ENCODE assay signal across 8 cellular contexts in the genomic region with DNA sequence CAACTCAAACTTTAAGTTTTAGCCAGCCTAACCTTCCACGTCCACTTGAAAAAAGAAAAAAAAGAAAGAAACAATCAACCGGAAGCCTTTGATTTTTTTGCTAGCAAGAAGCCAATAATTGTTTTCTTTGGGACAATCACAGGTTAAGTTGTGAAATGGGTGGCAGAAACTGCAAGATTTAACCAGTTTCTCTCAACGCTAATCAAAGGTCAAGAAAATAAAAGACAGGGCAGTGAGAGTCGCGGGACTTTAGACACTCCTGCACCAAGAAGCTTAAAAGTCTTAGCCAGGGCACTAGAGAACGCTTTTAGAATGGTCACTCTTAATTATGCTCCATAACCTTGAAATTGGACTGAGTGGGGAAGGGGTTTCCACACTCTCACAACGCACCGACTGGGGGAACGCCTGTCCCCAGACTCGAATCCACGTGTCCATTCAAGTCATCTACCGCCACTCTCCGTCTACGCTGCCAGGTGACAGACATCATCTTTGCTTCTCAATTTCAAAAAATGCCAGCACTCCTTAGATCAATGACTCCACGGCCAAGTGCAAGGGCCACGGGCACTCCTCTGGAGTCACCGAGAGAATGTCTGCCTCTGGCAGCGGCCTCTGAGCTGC. TPM values are rescaled to one million over a fixed set of nuclear protein-coding genes. Genes with fewer than 3 reads are reported as not detected.
DNase-seq lines count a peak whose midpoint lies in the region; ATAC-seq, FAIRE-seq and TF ChIP-seq lines count a peak whose summit lies in the region.

No MANE protein-coding gene starts in this region.

- H3K36me3 Mint-ChIP-seq in CD8-positive, alpha-beta T cell, result peaks cover 3% of the 10 kb centered on the region
- H3K36me3 Mint-ChIP-seq in IgD-negative memory B cell, result no peaks in the 10 kb centered on the region
- H3K36me3 Mint-ChIP-seq in activated naive CD4-positive, alpha-beta T cell treated with anti-CD3 and anti-CD28 coated beads, Interleukin-2, amount 50 U/mL, for 24 hours, result peaks cover 1% of the 10 kb centered on the region

- POLR2A ChIA-PET in CD8-positive, alpha-beta T cell (lab: Charles Lee), result interaction anchor here (1.2 kb wide), 1 partner anchor 175 kb away, joined by 4 read pairs; no protein-coding TSS in a partner anchor

- peak overlapping the region; percentile 36 for H3K27ac ChIP-seq in CD8-positive, alpha-beta T cell (ENCODE audit: low read depth, low read length)

- no peaks in the 10 kb centered on the region for H3K27me3 ChIP-seq in CD8-positive, alpha-beta T cell (ENCODE audit: insufficient read depth, low read length)

- no peaks in the 10 kb centered on the region for H3K36me3 ChIP-seq in CD8-positive, alpha-beta T cell (ENCODE audit: insufficient read depth, low read length)

- FAIRE-seq in RCC 7860 (lab: Jason Lieb, UNC), result no peak

- H3K27me3 Mint-ChIP-seq in CD8-positive, alpha-beta T cell (ENCODE audit: low read depth), result no peaks in the 10 kb centered on the region
- H3K27me3 Mint-ChIP-seq in IgD-negative memory B cell, result no peaks in the 10 kb centered on the region
- no peaks in the 10 kb centered on the region for H3K27me3 Mint-ChIP-seq in activated naive CD4-positive, alpha-beta T cell treated with anti-CD3 and anti-CD28 coated beads, Interleukin-2, amount 50 U/mL, for 24 hours

- CTCF ChIA-PET in CD8-positive, alpha-beta T cell (lab: Charles Lee), result interaction anchor here (1.3 kb wide), 1 partner anchor 11 kb away, joined by 4 read pairs; no protein-coding TSS in a partner anchor

- H3K4me3 ChIP-seq in CD8-positive, alpha-beta T cell (ENCODE audit: low read depth, low read length), result peak overlapping the region; percentile 49
- peak overlapping the region; percentile 55 for H3K4me3 ChIP-seq in iPS-18c (ENCODE audit: insufficient read depth, low read depth, low read length)

- H3K9me3 Mint-ChIP-seq in CD8-positive, alpha-beta T cell, result no peaks in the 10 kb centered on the region
- no peaks in the 10 kb centered on the region for H3K9me3 Mint-ChIP-seq in IgD-negative memory B cell
- no peaks in the 10 kb centered on the region for H3K9me3 Mint-ChIP-seq in activated naive CD4-positive, alpha-beta T cell treated with anti-CD3 and anti-CD28 coated beads, Interleukin-2, amount 50 U/mL, for 24 hours

- peak overlapping the region; percentile 89 for H3K27ac Mint-ChIP-seq in CD8-positive, alpha-beta T cell
- peak overlapping the region; percentile 83 to 90 (median 89) for H3K27ac Mint-ChIP-seq in IgD-negative memory B cell
- H3K27ac Mint-ChIP-seq in activated naive CD4-positive, alpha-beta T cell treated with anti-CD3 and anti-CD28 coated beads, Interleukin-2, amount 50 U/mL, for 24 hours, result peak overlapping the region; percentile 95

- intact Hi-C loops in CD8-positive, alpha-beta T cell (cut with DNase I, micrococcal nuclease), result loop anchor here (2.0 to 10.0 kb wide), 19 partner anchors 33 to 1910 kb away; partner anchors contain the start of genes CDKN2AIP (in 2 of the 2), SLC25A4 (in 2 of the 2), SNX25 (in 2 of the 2) and ANKRD37 (in 1 of the 2)

- TF ChIP-seq CTCF in CD8-positive, alpha-beta T cell (IDR thresholded peaks at IDR 0.05), result no peak

- H3K9me3 ChIP-seq in CD8-positive, alpha-beta T cell (ENCODE audit: low read length), result no peaks in the 10 kb centered on the region
- H3K9me3 ChIP-seq in iPS-18c (ENCODE audit: control insufficient read depth, insufficient read depth, low read length), result no peaks in the 10 kb centered on the region

- peaks cover 42% of the 10 kb centered on the region for H3K4me1 Mint-ChIP-seq in CD8-positive, alpha-beta T cell (ENCODE audit: low read depth)
- peaks cover 21 to 36% (median 35%) of the 10 kb centered on the region in 3 donors for H3K4me1 Mint-ChIP-seq in IgD-negative memory B cell
- peaks cover 32% of the 10 kb centered on the region for H3K4me1 Mint-ChIP-seq in activated naive CD4-positive, alpha-beta T cell treated with anti-CD3 and anti-CD28 coated beads, Interleukin-2, amount 50 U/mL, for 24 hours

- H3K4me3 Mint-ChIP-seq in CD8-positive, alpha-beta T cell, result peak overlapping the region; percentile 90
- peak overlapping the region; percentile 84 to 95 (median 89) for H3K4me3 Mint-ChIP-seq in IgD-negative memory B cell
- peak overlapping the region; percentile 94 for H3K4me3 Mint-ChIP-seq in activated naive CD4-positive, alpha-beta T cell treated with anti-CD3 and anti-CD28 coated beads, Interleukin-2, amount 50 U/mL, for 24 hours

- H3K4me1 ChIP-seq in CD8-positive, alpha-beta T cell (ENCODE audit: insufficient read depth, low read length), result peaks cover 22% of the 10 kb centered on the region

- no peak for ATAC-seq in CD8-positive, alpha-beta T cell
- ATAC-seq in GM21367 (IDR thresholded peaks at IDR 0.05; ENCODE audit: unreplicated experiment), result peak; percentile 7

- DNase-seq in CD8-positive, alpha-beta T cell, result peak in 5 of 7 experiments; percentile 4 to 55 (median 25)
- DNase-seq in stimulated activated naive CD4-positive, alpha-beta T cell treated with Interleukin-2 at 50 U/mL for 16 hours (lab: John Stamatoyannopoulos, UW), result peak; percentile 17
- DNase-seq in RCC 7860 (ENCODE audit: low spot score), result no peak
- DNase-seq in activated effector memory CD4-positive, alpha-beta T cell treated with anti-CD3 and anti-CD28 coated beads, Interleukin-2, amount 50 U/mL, for 16 hours, result no peak

RNA-seq across cellular contexts. Expression of gene ACSL1, which starts 0.9 kb away (rescaled TPM):
- 10 to 100 TPM; 18.4 to 21.3 TPM for total RNA-seq in CD8-positive, alpha-beta T cell
- polyA plus RNA-seq in IgD-negative memory B cell, result 9.2 TPM

Comparison
In these comparisons a context has a peak if more than half of its experiments do, and no peak if none do; other contexts are left out.
1. DNase-seq: peak in CD8-positive, alpha-beta T cell (5 of 7) and stimulated activated naive CD4-positive, alpha-beta T cell treated with Interleukin-2 at 50 U/mL for 16 hours (single experiment); none in RCC 7860 (single experiment) and activated effector memory CD4-positive, alpha-beta T cell treated with anti-CD3 and anti-CD28 coated beads, Interleukin-2, amount 50 U/mL, for 16 hours (single experiment).
2. Peak in every context shown above with its lines, with median percentiles within 50 percentile points of each other: H3K27ac Mint-ChIP-seq and H3K4me3 Mint-ChIP-seq.